ENCODE assay signal across 8 cellular contexts in genomic region chr22:38271927-38272372, GRCh38. TPM values are rescaled to one million over a fixed set of nuclear protein-coding genes. Genes with fewer than 3 reads are reported as not detected.
DNase-seq lines count a peak whose midpoint lies in the region; ATAC-seq and TF ChIP-seq lines count a peak whose summit lies in the region.

No MANE protein-coding gene starts in this region.

- TF ChIP-seq CTCF in BJ (IDR thresholded peaks at IDR 0.05; ENCODE audit: insufficient read depth, low read depth, low read length) (no peak), HEK293 (tag by site-specific recombination; IDR thresholded peaks at IDR 0.05) (no peak), WERI-Rb-1 (IDR thresholded peaks at IDR 0.05; ENCODE audit: low read depth, low read length) (no peak), gastroesophageal sphincter (IDR thresholded peaks at IDR 0.05) (no peak)

- H3K36me3 ChIP-seq in BJ (ENCODE audit: control insufficient read depth, insufficient read depth, low read length) (peaks cover 2% of the 10 kb centered on the region; the same call in 1 of the 2 replicates), HEK293 (ENCODE audit: control insufficient read depth in 2 of 2, insufficient read depth in 1 of 2, low read length in 2 of 2) (peaks cover 0 to 10% of the 10 kb centered on the region in 2 experiments; a peak in 1 of 3 replicates), WERI-Rb-1 (peaks cover 9% of the 10 kb centered on the region), gastroesophageal sphincter (no peaks in the 10 kb centered on the region)

- peak; percentile 6 for ATAC-seq in gastroesophageal sphincter
- no peak for ATAC-seq in GM21825 (IDR thresholded peaks at IDR 0.05; ENCODE audit: unreplicated experiment)
- no peak for ATAC-seq in HG03565 (IDR thresholded peaks at IDR 0.05; ENCODE audit: unreplicated experiment)
- no peak for ATAC-seq in GM19328 (IDR thresholded peaks at IDR 0.05; ENCODE audit: unreplicated experiment)

- no peak for TF ChIP-seq EP300 in gastroesophageal sphincter (IDR thresholded peaks at IDR 0.05)

- no peaks in the 10 kb centered on the region for H3K9me3 ChIP-seq in HEK293 (ENCODE audit: control insufficient read depth, insufficient read depth, low read depth, low read length)
- no peaks in the 10 kb centered on the region for H3K9me3 ChIP-seq in WERI-Rb-1 (ENCODE audit: severe bottlenecking)
- no peaks in the 10 kb centered on the region for H3K9me3 ChIP-seq in gastroesophageal sphincter

- CTCF ChIA-PET in BJ (lab: Yijun Ruan, JAX) (no interaction called here), HEK293 (lab: Yijun Ruan, JAX) (interaction anchor here (0.6 to 1.8 kb wide), 3 partner anchors 10 to 178 kb away, joined by 3 to 5 read pairs (median 3); no protein-coding TSS in a partner anchor)

- no peaks in the 10 kb centered on the region for H3K27me3 ChIP-seq in BJ (ENCODE audit: control insufficient read depth, insufficient read depth, low read length)
- H3K27me3 ChIP-seq in WERI-Rb-1 (ENCODE audit: insufficient read depth, low read depth, severe bottlenecking): no peaks in the 10 kb centered on the region
- H3K27me3 ChIP-seq in gastroesophageal sphincter: no peaks in the 10 kb centered on the region

- TF ChIP-seq POLR2A in gastroesophageal sphincter (IDR thresholded peaks at IDR 0.05): no peak

- POLR2A ChIA-PET in BJ (lab: Charles Lee) (no interaction called here), HEK293 (lab: Yijun Ruan, JAX) (interaction anchor here (1.1 to 1.2 kb wide), 2 partner anchors 11 to 15 kb away, joined by 3 to 4 read pairs; no protein-coding TSS in a partner anchor)

- H3K4me1 ChIP-seq in HEK293 (ENCODE audit: control insufficient read depth, insufficient read depth, low read length) (peaks cover 9% of the 10 kb centered on the region; the same call in 1 of the 2 replicates), gastroesophageal sphincter (peaks cover 0 to 68% (median 29%) of the 10 kb centered on the region in 3 donors)

- DNase-seq in BJ (ENCODE audit: low read depth) (no peak), WERI-Rb-1 (no peak), pons (ENCODE audit: low spot score) (peak; percentile 33)

- WGBS in gastroesophageal sphincter (ENCODE audit: low coverage in 1 of 2), 2 donors: 0 to 11% methylated on average over 1 to 3 of the region's 7 CpGs

- H3K27ac ChIP-seq in HEK293 (ENCODE audit: extremely low read depth, low read depth, low read length) (no peak overlapping the region; the same call in 1 of the 2 replicates), WERI-Rb-1 (no peak overlapping the region; the same call in 1 of the 2 replicates), gastroesophageal sphincter (peak overlapping the region; percentile 86 to 98 (median 94))

- peak overlapping the region; percentile 97 for H3K4me3 ChIP-seq in BJ (ENCODE audit: low read depth, low read length)
- H3K4me3 ChIP-seq in HEK293 (ENCODE audit: low read depth, low read length): peak overlapping the region; percentile 93
- H3K4me3 ChIP-seq in WERI-Rb-1 (ENCODE audit: low read depth, low read length): peak overlapping the region; percentile 67
- peak overlapping the region; percentile 81 to 98 for H3K4me3 ChIP-seq in gastroesophageal sphincter

TF ChIP-seq in HEK293, 187 proteins besides CTCF, POLR2A, EP300 and RAD21:
- TF ChIP-seq ZNF146 (tag by site-specific recombination; IDR thresholded peaks at IDR 0.05) (no peak), KLF9 (tag by site-specific recombination; IDR thresholded peaks at IDR 0.05; ENCODE audit: low read depth) (no peak), PRDM6 (tag by site-specific recombination; IDR thresholded peaks at IDR 0.05) (no peak), ZNF302 (tag by site-specific recombination; IDR thresholded peaks at IDR 0.05; ENCODE audit: low read depth) (no peak), ZSCAN18 (tag by site-specific recombination; IDR thresholded peaks at IDR 0.05) (no peak), ZSCAN30 (tag by site-specific recombination; IDR thresholded peaks at IDR 0.05) (0 out of 2 replicates have a peak, but pooled peaks have one; percentile 27), ZNF133 (tag by site-specific recombination; IDR thresholded peaks at IDR 0.05) (no peak)

RNA-seq across cellular contexts. Expression of gene TMEM184B, which starts 0.9 kb away (rescaled TPM):
- polyA plus RNA-seq in BJ (2011; rRNA removed): 26.5 and 75.5 TPM in 2 replicates
- polyA minus RNA-seq in BJ (2011; rRNA and poly(A)+ RNA removed): 35.2 and 48.1 TPM in 2 replicates
- total RNA-seq in gastroesophageal sphincter: 100 to 1,000 TPM in 1 of 4 donors, 10 to 100 TPM in 3; 52.0 to 108 (median 64.9) TPM

RNA-seq across cellular contexts. Expression of gene CSNK1E, which starts 45.3 kb away (rescaled TPM):
- polyA plus RNA-seq in BJ (2011; rRNA removed): 120 and 183 TPM in 2 replicates
- 114 and 161 TPM in 2 replicates for polyA minus RNA-seq in BJ (2011; rRNA and poly(A)+ RNA removed)
- total RNA-seq in gastroesophageal sphincter: 10 to 100 TPM; 70.3 to 90.3 (median 80.0) TPM

Comparison
In these comparisons a context has a peak if more than half of its experiments do, and no peak if none do; other contexts are left out.
1. H3K27ac ChIP-seq: peak in gastroesophageal sphincter (4 of 4); none in HEK293 (single experiment) and WERI-Rb-1 (single experiment).
2. Peak in every context shown above with its lines, with median percentiles within 50 percentile points of each other: H3K4me3 ChIP-seq.